In genomic region chr9:34701023-34701768, GRCh38 we compare ENCODE assay signal across 9 cellular contexts. TPM values are rescaled to one million over a fixed set of nuclear protein-coding genes. Genes with fewer than 3 reads are reported as not detected.
DNase-seq lines count a peak whose midpoint lies in the region; ATAC-seq and TF ChIP-seq lines count a peak whose summit lies in the region.
"Had no signal": no experiment of that assay in that cellular context is flagged by ENCODE, and none has a peak within 500 bp of the region (broad histone marks: within the 10 kb centered on the region; RNA-seq: fewer than 3 reads in every experiment).

No MANE protein-coding gene starts in this region.

- DNase-seq in Caki2 (ENCODE audit: low read depth): peak; percentile 57
- peak; percentile 82 for DNase-seq in NCI-H748 (lab: John Stamatoyannopoulos, UW; ENCODE audit: unreplicated experiment)
- peak; percentile 94 for DNase-seq in activated CD8-positive, alpha-beta memory T cell treated with anti-CD3 and anti-CD28 coated beads, Interleukin-2, amount 50 U/mL, for 48 hours
- peak; percentile 71 for DNase-seq in epithelial cell of esophagus (ENCODE audit: low read depth)
- DNase-seq in mesothelial cell of epicardium (ENCODE audit: low spot score in 2 of 2, unreplicated experiment in 2 of 2): peak; percentile 68 to 87
- DNase-seq in stimulated activated CD8-positive, alpha-beta memory T cell treated with anti-CD3 and anti-CD28 coated beads, Interleukin-12 subunit alpha, Interleukin-12 subunit beta, amount 100 ng/mL, for 4 hours (ENCODE audit: low read depth): peak; percentile 59

- peaks cover 38% of the 10 kb centered on the region for H3K27me3 Mint-ChIP-seq in mesothelial cell of epicardium (ENCODE audit: low read depth)

- no peaks in the 10 kb centered on the region for H3K9me3 Mint-ChIP-seq in mesothelial cell of epicardium

- ATAC-seq in HG03045 (IDR thresholded peaks at IDR 0.05; ENCODE audit: unreplicated experiment): peak; percentile 43
- ATAC-seq in GM21526 (IDR thresholded peaks at IDR 0.05; ENCODE audit: low FRiP score, unreplicated experiment): no peak

- TF ChIP-seq CTCF in epithelial cell of esophagus (IDR thresholded peaks at IDR 0.05; ENCODE audit: insufficient read depth, low read depth, low read length, missing control alignments) (peak; percentile 79), mesothelial cell of epicardium (IDR thresholded peaks at IDR 0.05; ENCODE audit: unreplicated experiment) (peak; percentile 90)

- peak overlapping the region; percentile 65 for H3K4me3 Mint-ChIP-seq in mesothelial cell of epicardium

- H3K4me1 Mint-ChIP-seq in mesothelial cell of epicardium: peaks cover 10% of the 10 kb centered on the region

- no peaks in the 10 kb centered on the region for H3K36me3 Mint-ChIP-seq in mesothelial cell of epicardium

- in situ Hi-C loops in Caki2 (cut with HindIII; ENCODE audit: low pct_unique_long_range_greater_than_20kb, low sequenced_read_pairs): no loop called here

- no peak overlapping the region for H3K27ac Mint-ChIP-seq in mesothelial cell of epicardium

- H3K4me3 ChIP-seq in epithelial cell of esophagus (ENCODE audit: low read length): peak overlapping the region; percentile 61

RNA-seq across cellular contexts. Expression of gene CCL21, which starts 8.7 kb away (rescaled TPM):
- total RNA-seq in Caki2 (2014; rRNA removed; shearing (Covaris generic); ENCODE audit: low replicate concordance): not detected in 2 replicates
- not detected in 3 replicates for total RNA-seq in mesothelial cell of epicardium
- total RNA-seq: T-helper 1 cell treated with Interleukin-12 subunit alpha and Interleukin-12 subunit beta and Interleukin-4 antibody, amounts not matched to agents 30 ng/mL and 1 ng/mL, for 36 hours had no signal

RNA-seq across cellular contexts. Expression of gene CCL19, which starts 10.1 kb away (rescaled TPM):
- total RNA-seq in Caki2 (2014; rRNA removed; shearing (Covaris generic); ENCODE audit: low replicate concordance): not detected in 2 replicates
- not detected in 3 replicates for total RNA-seq in mesothelial cell of epicardium
- total RNA-seq: T-helper 1 cell treated with Interleukin-12 subunit alpha and Interleukin-12 subunit beta and Interleukin-4 antibody, amounts not matched to agents 30 ng/mL and 1 ng/mL, for 36 hours had no signal

RNA-seq across cellular contexts. Expression of gene CCL27, which starts 38.7 kb away (rescaled TPM):
- 1.3 TPM in 1 of 2 replicates, not detected in the other for total RNA-seq in Caki2 (2014; rRNA removed; shearing (Covaris generic); ENCODE audit: low replicate concordance)
- total RNA-seq in mesothelial cell of epicardium: 0.61 to 0.84 TPM in 2 of 3 replicates, not detected in the other
- total RNA-seq: T-helper 1 cell treated with Interleukin-12 subunit alpha and Interleukin-12 subunit beta and Interleukin-4 antibody, amounts not matched to agents 30 ng/mL and 1 ng/mL, for 36 hours had no signal

RNA-seq across cellular contexts. Expression of gene IL11RA, which starts 49.2 kb away (rescaled TPM):
- total RNA-seq in Caki2 (2014; rRNA removed; shearing (Covaris generic); ENCODE audit: low replicate concordance): 0.32 and 1.6 TPM in 2 replicates
- total RNA-seq in mesothelial cell of epicardium: 112 to 114 TPM (median 113 TPM) in 3 replicates

RNA-seq across cellular contexts. Expression of gene GALT, which starts 54.7 kb away (rescaled TPM):
- total RNA-seq in Caki2 (2014; rRNA removed; shearing (Covaris generic); ENCODE audit: low replicate concordance): 12.2 and 13.8 TPM in 2 replicates
- total RNA-seq in mesothelial cell of epicardium: 82.7 to 95.2 TPM (median 88.5 TPM) in 3 replicates
